Comparison of ENCODE assay signal across 18 cellular contexts in the genomic region with DNA sequence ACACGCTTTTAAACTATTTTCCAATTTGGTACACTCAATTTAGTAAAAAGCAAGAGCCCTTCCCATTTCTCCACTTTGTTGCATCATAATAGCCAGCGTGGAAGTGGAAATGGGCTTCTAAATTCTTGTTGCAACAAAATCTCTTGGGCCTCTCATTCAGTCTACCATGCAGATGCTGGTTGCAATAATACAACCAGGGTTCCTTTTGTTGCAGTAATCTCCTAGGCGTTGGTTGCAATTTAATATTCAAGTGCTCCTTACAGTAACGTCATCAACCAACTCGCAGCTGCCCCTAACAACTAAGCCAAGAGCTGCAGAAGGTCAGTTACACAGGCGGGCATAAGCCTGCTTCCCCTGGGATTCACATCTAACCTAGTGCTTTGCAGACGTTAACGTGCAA. TPM values are rescaled to one million over a fixed set of nuclear protein-coding genes. Genes with fewer than 3 reads are reported as not detected.
DNase-seq lines count a peak whose midpoint lies in the region; ATAC-seq, FAIRE-seq and TF ChIP-seq lines count a peak whose summit lies in the region.
"Had no signal": no experiment of that assay in that cellular context is flagged by ENCODE, and none has a peak within 500 bp of the region (broad histone marks: within the 10 kb centered on the region; RNA-seq: fewer than 3 reads in every experiment).

No MANE protein-coding gene starts in this region.

- no peaks in the 10 kb centered on the region for H3K36me3 Mint-ChIP-seq in chondrocyte (ENCODE audit: low read depth)
- H3K36me3 Mint-ChIP-seq in Caco-2 (ENCODE audit: insufficient read depth, unreplicated experiment): peaks cover 13% of the 10 kb centered on the region
- H3K36me3 Mint-ChIP-seq: WTC11 had no signal

- in situ Hi-C loops in HepG2 (cut with HindIII; ENCODE audit: extremely low pct_ligation_motif_present, low pct_unique_long_range_greater_than_20kb): no loop called here

- no peak for DNase-seq in HepG2 (ENCODE audit: low spot score)
- DNase-seq in right lobe of liver: no peak
- DNase-seq in NCI-H2196 (lab: John Stamatoyannopoulos, UW; ENCODE audit: unreplicated experiment): peak; percentile 25
- DNase-seq in chondrocyte (ENCODE audit: low spot score): peak; percentile 14
- DNase-seq in SKM-1 (lab: John Stamatoyannopoulos, UW; ENCODE audit: unreplicated experiment): no peak
- DNase-seq in NCI-H345 (lab: John Stamatoyannopoulos, UW): no peak
- no peak for DNase-seq in Caco-2
- DNase-seq: central memory CD4-positive, alpha-beta T cell; effector CD4-positive, alpha-beta T cell; IMR-90; mesendoderm; right cardiac atrium; stimulated activated CD4-positive, alpha-beta T cell treated with anti-CD3 and anti-CD28 coated beads, Interleukin-2, amount 100 ng/mL, for 24 hours had no signal

- no peak for FAIRE-seq in HepG2 (lab: Jason Lieb, UNC)
- FAIRE-seq: keratinocyte had no signal

- H3K9me3 Mint-ChIP-seq in chondrocyte (ENCODE audit: low read depth) (no peaks in the 10 kb centered on the region), Caco-2 (ENCODE audit: unreplicated experiment) (no peaks in the 10 kb centered on the region)
- H3K9me3 Mint-ChIP-seq: activated T-helper 2 cell treated with anti-CD3 and anti-CD28 coated beads, Interferon-gamma antibody, Interleukin-2, Interleukin-4, amounts not matched to agents 10 μg/mL and 5 μg/mL and 100 μg/mL, durations not matched to agents 14 hours and 24 hours and 36 hours; T-helper 1 cell treated with Interleukin-12 subunit alpha and Interleukin-12 subunit beta and Interleukin-4 antibody, amounts not matched to agents 30 μg/mL and 1 μg/mL, for 36 hours; WTC11 had no signal

- intact Hi-C loops in HepG2 (cut with micrococcal nuclease; ENCODE audit: unreplicated experiment) (no loop called here), right lobe of liver (cut with DNase I) (no loop called here), Caco-2 (cut with micrococcal nuclease; ENCODE audit: unreplicated experiment) (no loop called here)

- H3K27ac ChIP-seq in HepG2 (ENCODE audit: extremely low read length, insufficient read depth, low read length): no peak overlapping the region
- no peak overlapping the region for H3K27ac ChIP-seq in right lobe of liver

- BruUV-seq in HepG2 (replicated peaks; lab: Mats Ljungman, UMichigan) (TSS peak; percentile 14), Caco-2 (replicated peaks; lab: Mats Ljungman, UMichigan) (no TSS peak)

- CTCF ChIA-PET in HepG2 (lab: Yijun Ruan, JAX; ENCODE audit: low intra/inter-chr PET ratio, low total read pairs) (no interaction called here), Caco-2 (lab: Charles Lee) (no interaction called here)

- no peak overlapping the region for H3K4me3 Mint-ChIP-seq in chondrocyte (ENCODE audit: unreplicated experiment)
- no peak overlapping the region for H3K4me3 Mint-ChIP-seq in Caco-2 (ENCODE audit: unreplicated experiment)
- H3K4me3 Mint-ChIP-seq: T-helper 1 cell treated with Interleukin-12 subunit alpha and Interleukin-12 subunit beta and Interleukin-4 antibody, amounts not matched to agents 30 μg/mL and 1 μg/mL, for 36 hours had no signal

- WGBS in HepG2 (ENCODE audit: low lambda C conversion rate): 98% methylated on average over 8 of the region's 8 CpGs
- 77% methylated on average over 6 of the region's 8 CpGs for WGBS in right lobe of liver (ENCODE audit: insufficient coverage, low coverage, low lambda C conversion rate, missing lambda C conversion rate)

- POLR2A ChIA-PET in HepG2 (lab: Yijun Ruan, JAX): interaction anchor here (1.0 kb wide), 1 partner anchor 26 kb away, joined by 3 read pairs; a partner anchor contains a TSS
- POLR2A ChIA-PET in Caco-2 (lab: Charles Lee): no interaction called here

- TF ChIP-seq POLR2A in HepG2 (IDR thresholded peaks at IDR 0.05; ENCODE audit: insufficient read depth in 1 of 2, low read depth in 2 of 2, low read length in 2 of 2) (no peak), right lobe of liver (IDR thresholded peaks at IDR 0.05) (no peak)

- H3K4me1 Mint-ChIP-seq in chondrocyte (ENCODE audit: low read depth): peaks cover 25% of the 10 kb centered on the region
- peaks cover 6% of the 10 kb centered on the region for H3K4me1 Mint-ChIP-seq in Caco-2 (ENCODE audit: low read depth, unreplicated experiment)

- no peak overlapping the region for H3K4me2 ChIP-seq in HepG2 (ENCODE audit: low read depth, low read length)

- TF ChIP-seq RAD21 in HepG2 (CRISPR knock-in tag; IDR thresholded peaks at IDR 0.05): no peak

- ATAC-seq in HepG2 (no peak), right lobe of liver (no peak), SK-N-SH treated with all-trans-retinoic acid at 6 μM for 48 hours (no peak)
- ATAC-seq: right cardiac atrium, WTC11 had no signal

- H3K36me3 ChIP-seq in HepG2 (replicated peaks in 1 of 2; ENCODE audit: control insufficient read depth in 1 of 2, insufficient read depth in 2 of 2, low read length in 2 of 2) (no peaks in the 10 kb centered on the region), right lobe of liver (no peaks in the 10 kb centered on the region), Caco-2 (ENCODE audit: control insufficient read depth, insufficient read depth, low read length) (no peaks in the 10 kb centered on the region; the same call in none of the 2 replicates)

- no peak overlapping the region for H3K9ac ChIP-seq in HepG2 (ENCODE audit: insufficient read depth, low read depth, low read length)

- H3K4me3 ChIP-seq in HepG2 (replicated peaks in 1 of 3; ENCODE audit: insufficient read depth in 1 of 3, low read depth in 2 of 3, low read length in 3 of 3) (no peak overlapping the region), right lobe of liver (no peak overlapping the region), Caco-2 (ENCODE audit: low read depth, low read length) (no peak overlapping the region)

- H3K9me3 ChIP-seq in HepG2 (ENCODE audit: low read length): no peaks in the 10 kb centered on the region
- no peaks in the 10 kb centered on the region for H3K9me3 ChIP-seq in right lobe of liver
- H3K9me3 ChIP-seq in Caco-2: no peaks in the 10 kb centered on the region

- TF ChIP-seq EP300 in HepG2 (IDR thresholded peaks at IDR 0.05; ENCODE audit: low read depth in 2 of 2, low read length in 2 of 2) (no peak), HepG2 (CRISPR knock-in tag; IDR thresholded peaks at IDR 0.05; ENCODE audit: borderline replicate concordance) (no peak)

- H3K79me2 ChIP-seq in HepG2 (ENCODE audit: insufficient read depth, low read length): peaks cover 29% of the 10 kb centered on the region

- H2AFZ ChIP-seq in HepG2 (ENCODE audit: low read length): no peak overlapping the region

- H3K27ac Mint-ChIP-seq in chondrocyte (ENCODE audit: unreplicated experiment) (no peak overlapping the region), Caco-2 (ENCODE audit: unreplicated experiment) (no peak overlapping the region)
- H3K27ac Mint-ChIP-seq: activated T-helper 2 cell treated with anti-CD3 and anti-CD28 coated beads, Interferon-gamma antibody, Interleukin-2, Interleukin-4, amounts not matched to agents 10 μg/mL and 5 μg/mL and 100 μg/mL, durations not matched to agents 14 hours and 24 hours and 36 hours; T-helper 1 cell treated with Interleukin-12 subunit alpha and Interleukin-12 subunit beta and Interleukin-4 antibody, amounts not matched to agents 30 μg/mL and 1 μg/mL, for 36 hours; WTC11 had no signal

- H3K4me1 ChIP-seq in HepG2 (ENCODE audit: insufficient read depth, low read length) (peaks cover 17% of the 10 kb centered on the region), right lobe of liver (peaks cover 0 to 17% (median 9%) of the 10 kb centered on the region in 4 donors), Caco-2 (peaks cover 16% of the 10 kb centered on the region)

- TF ChIP-seq CTCF in HepG2 (CRISPR knock-in tag; IDR thresholded peaks at IDR 0.05) (no peak), right lobe of liver (IDR thresholded peaks at IDR 0.05) (no peak), chondrocyte (IDR thresholded peaks at IDR 0.05) (no peak), Caco-2 (IDR thresholded peaks at IDR 0.05; ENCODE audit: insufficient read depth in 1 of 2, low read depth in 1 of 2, low read length in 1 of 2, severe bottlenecking in 1 of 2, unreplicated experiment in 1 of 2) (no peak)

- H3K27me3 ChIP-seq in HepG2 (ENCODE audit: control insufficient read depth in 1 of 2, insufficient read depth in 2 of 2, low read length in 2 of 2) (no peaks in the 10 kb centered on the region; a peak in 1 of 5 replicates), right lobe of liver (no peaks in the 10 kb centered on the region), Caco-2 (replicated peaks; ENCODE audit: control insufficient read depth, insufficient read depth, low read length) (no peaks in the 10 kb centered on the region)

- H3K27me3 Mint-ChIP-seq in chondrocyte (ENCODE audit: low read depth): no peaks in the 10 kb centered on the region
- H3K27me3 Mint-ChIP-seq in Caco-2 (ENCODE audit: insufficient read depth, unreplicated experiment): no peaks in the 10 kb centered on the region

- no peaks in the 10 kb centered on the region for H4K20me1 ChIP-seq in HepG2 (ENCODE audit: insufficient read depth, low read length)

RNA-seq across cellular contexts. Expression of a gene that starts 2.7 kb away (rescaled TPM):
- total RNA-seq in HepG2 (2016; rRNA removed; fragmentation: Illumina TruSeq; extraction: Trizol): 183 and 196 TPM in 2 replicates
- 98.2 and 98.3 TPM in 2 replicates for total RNA-seq in HepG2 (2016; cell fraction: cytosol; rRNA removed; fragmentation: Illumina TruSeq; extraction: Trizol; ENCODE audit: low read depth)
- total RNA-seq in HepG2 (2016; cell fraction: insoluble cytoplasmic fraction; rRNA removed; fragmentation: Illumina TruSeq; extraction: Trizol): 165 and 204 TPM in 2 replicates
- 258 and 266 TPM in 2 replicates for total RNA-seq in HepG2 (2016; cell fraction: membrane; rRNA removed; fragmentation: Illumina TruSeq; extraction: Trizol)
- total RNA-seq in HepG2 (2016; cell fraction: nucleus; rRNA removed; fragmentation: Illumina TruSeq; extraction: Trizol): 89.8 and 111 TPM in 2 replicates
- polyA plus RNA-seq in HepG2 (2011; rRNA removed): 128 and 156 TPM in 2 replicates
- polyA plus RNA-seq in HepG2 (2011; cell fraction: cytosol; rRNA removed): 115 and 119 TPM in 2 replicates
- polyA plus RNA-seq in HepG2 (2011; cell fraction: nucleus; rRNA removed): 57.2 and 81.2 TPM in 2 replicates
- 124 and 162 TPM in 2 replicates for polyA plus RNA-seq in HepG2 (2012)
- 177 and 192 TPM in 2 replicates for polyA plus RNA-seq in HepG2 (2016; cell fraction: cytosol; fragmentation: Illumina TruSeq; extraction: Trizol; ENCODE audit: low read depth)
- polyA plus RNA-seq in HepG2 (2016; cell fraction: insoluble cytoplasmic fraction; fragmentation: Illumina TruSeq; extraction: Trizol; ENCODE audit: low read depth): 263 and 292 TPM in 2 replicates
- polyA plus RNA-seq in HepG2 (2016; cell fraction: membrane; fragmentation: Illumina TruSeq; extraction: Trizol; ENCODE audit: low read depth): 342 and 343 TPM in 2 replicates
- polyA plus RNA-seq in HepG2 (2016; cell fraction: nucleus; fragmentation: Illumina TruSeq; extraction: Trizol; ENCODE audit: insufficient read depth, low read depth): 211 and 230 TPM in 2 replicates
- polyA minus RNA-seq in HepG2 (2011; rRNA and poly(A)+ RNA removed; ENCODE audit: low replicate concordance): 134 and 389 TPM in 2 replicates
- 64.6 and 71.8 TPM in 2 replicates for polyA minus RNA-seq in HepG2 (2011; cell fraction: cytosol; rRNA and poly(A)+ RNA removed)
- polyA minus RNA-seq in HepG2 (2011; cell fraction: nucleus; rRNA and poly(A)+ RNA removed): 30.8 and 31.2 TPM in 2 replicates
- total RNA-seq in right lobe of liver: 100 to 1,000 TPM; 131 to 192 (median 157) TPM
- total RNA-seq in chondrocyte: 136 to 143 TPM (median 140 TPM) in 3 replicates
- total RNA-seq in Caco-2 (2022): 414 and 431 TPM in 2 replicates

RNA-seq across cellular contexts. Expression of a gene that starts 13.1 kb away (rescaled TPM):
- 24.2 and 26.8 TPM in 2 replicates for total RNA-seq in HepG2 (2016; rRNA removed; fragmentation: Illumina TruSeq; extraction: Trizol)
- total RNA-seq in HepG2 (2016; cell fraction: cytosol; rRNA removed; fragmentation: Illumina TruSeq; extraction: Trizol; ENCODE audit: low read depth): 6.3 and 7.3 TPM in 2 replicates
- total RNA-seq in HepG2 (2016; cell fraction: insoluble cytoplasmic fraction; rRNA removed; fragmentation: Illumina TruSeq; extraction: Trizol): 24.6 and 27.1 TPM in 2 replicates
- total RNA-seq in HepG2 (2016; cell fraction: membrane; rRNA removed; fragmentation: Illumina TruSeq; extraction: Trizol): 22.6 and 26.4 TPM in 2 replicates
- total RNA-seq in HepG2 (2016; cell fraction: nucleus; rRNA removed; fragmentation: Illumina TruSeq; extraction: Trizol): 22.4 and 23.7 TPM in 2 replicates
- polyA plus RNA-seq in HepG2 (2011; rRNA removed): 40.5 and 46.3 TPM in 2 replicates
- 40.1 and 44.6 TPM in 2 replicates for polyA plus RNA-seq in HepG2 (2011; cell fraction: cytosol; rRNA removed)
- 26.1 and 27.1 TPM in 2 replicates for polyA plus RNA-seq in HepG2 (2011; cell fraction: nucleus; rRNA removed)
- polyA plus RNA-seq in HepG2 (2012): 30.8 and 33.7 TPM in 2 replicates
- 8.0 and 9.1 TPM in 2 replicates for polyA plus RNA-seq in HepG2 (2016; cell fraction: cytosol; fragmentation: Illumina TruSeq; extraction: Trizol; ENCODE audit: low read depth)
- polyA plus RNA-seq in HepG2 (2016; cell fraction: insoluble cytoplasmic fraction; fragmentation: Illumina TruSeq; extraction: Trizol; ENCODE audit: low read depth): 48.3 and 56.0 TPM in 2 replicates
- 22.7 and 25.6 TPM in 2 replicates for polyA plus RNA-seq in HepG2 (2016; cell fraction: membrane; fragmentation: Illumina TruSeq; extraction: Trizol; ENCODE audit: low read depth)
- polyA plus RNA-seq in HepG2 (2016; cell fraction: nucleus; fragmentation: Illumina TruSeq; extraction: Trizol; ENCODE audit: insufficient read depth, low read depth): 56.0 and 57.2 TPM in 2 replicates
- polyA minus RNA-seq in HepG2 (2011; rRNA and poly(A)+ RNA removed; ENCODE audit: low replicate concordance): 57.9 and 206 TPM in 2 replicates
- 24.3 and 33.6 TPM in 2 replicates for polyA minus RNA-seq in HepG2 (2011; cell fraction: cytosol; rRNA and poly(A)+ RNA removed)
- 23.6 and 34.9 TPM in 2 replicates for polyA minus RNA-seq in HepG2 (2011; cell fraction: nucleus; rRNA and poly(A)+ RNA removed)
- 10 to 100 TPM; 17.4 to 23.4 (median 19.7) TPM for total RNA-seq in right lobe of liver
- total RNA-seq in chondrocyte: 57.0 to 61.7 TPM (median 60.9 TPM) in 3 replicates
- 94.4 and 101 TPM in 2 replicates for total RNA-seq in Caco-2 (2022)

RNA-seq across cellular contexts. Expression of a gene that starts 13.3 kb away (rescaled TPM):
- total RNA-seq in HepG2 (2016; rRNA removed; fragmentation: Illumina TruSeq; extraction: Trizol): 42.9 and 45.7 TPM in 2 replicates
- total RNA-seq in HepG2 (2016; cell fraction: cytosol; rRNA removed; fragmentation: Illumina TruSeq; extraction: Trizol; ENCODE audit: low read depth): 18.3 and 22.1 TPM in 2 replicates
- total RNA-seq in HepG2 (2016; cell fraction: insoluble cytoplasmic fraction; rRNA removed; fragmentation: Illumina TruSeq; extraction: Trizol): 43.5 and 49.0 TPM in 2 replicates
- total RNA-seq in HepG2 (2016; cell fraction: membrane; rRNA removed; fragmentation: Illumina TruSeq; extraction: Trizol): 21.2 and 21.3 TPM in 2 replicates
- 13.5 and 22.5 TPM in 2 replicates for total RNA-seq in HepG2 (2016; cell fraction: nucleus; rRNA removed; fragmentation: Illumina TruSeq; extraction: Trizol)
- polyA plus RNA-seq in HepG2 (2011; rRNA removed): 37.7 and 38.1 TPM in 2 replicates
- 28.3 and 29.4 TPM in 2 replicates for polyA plus RNA-seq in HepG2 (2011; cell fraction: cytosol; rRNA removed)
- polyA plus RNA-seq in HepG2 (2011; cell fraction: nucleus; rRNA removed): 15.0 and 17.2 TPM in 2 replicates
- 29.0 TPM in 2 replicates for polyA plus RNA-seq in HepG2 (2012)
- 21.1 and 21.8 TPM in 2 replicates for polyA plus RNA-seq in HepG2 (2016; cell fraction: cytosol; fragmentation: Illumina TruSeq; extraction: Trizol; ENCODE audit: low read depth)
- polyA plus RNA-seq in HepG2 (2016; cell fraction: insoluble cytoplasmic fraction; fragmentation: Illumina TruSeq; extraction: Trizol; ENCODE audit: low read depth): 58.3 and 58.4 TPM in 2 replicates
- 18.3 and 20.0 TPM in 2 replicates for polyA plus RNA-seq in HepG2 (2016; cell fraction: membrane; fragmentation: Illumina TruSeq; extraction: Trizol; ENCODE audit: low read depth)
- 39.4 and 46.6 TPM in 2 replicates for polyA plus RNA-seq in HepG2 (2016; cell fraction: nucleus; fragmentation: Illumina TruSeq; extraction: Trizol; ENCODE audit: insufficient read depth, low read depth)
- 13.2 and 67.4 TPM in 2 replicates for polyA minus RNA-seq in HepG2 (2011; rRNA and poly(A)+ RNA removed; ENCODE audit: low replicate concordance)
- 8.8 and 9.7 TPM in 2 replicates for polyA minus RNA-seq in HepG2 (2011; cell fraction: cytosol; rRNA and poly(A)+ RNA removed)
- 5.7 and 8.6 TPM in 2 replicates for polyA minus RNA-seq in HepG2 (2011; cell fraction: nucleus; rRNA and poly(A)+ RNA removed)
- 10 to 100 TPM; 47.2 to 83.2 (median 61.4) TPM for total RNA-seq in right lobe of liver
- total RNA-seq in chondrocyte: 38.6 to 58.3 TPM (median 40.3 TPM) in 3 replicates
- total RNA-seq in Caco-2 (2022): 52.6 and 54.2 TPM in 2 replicates

RNA-seq across cellular contexts. Expression of a gene that starts 25.7 kb away (rescaled TPM):
- 17.8 and 19.8 TPM in 2 replicates for total RNA-seq in HepG2 (2016; rRNA removed; fragmentation: Illumina TruSeq; extraction: Trizol)
- 4.3 and 4.7 TPM in 2 replicates for total RNA-seq in HepG2 (2016; cell fraction: cytosol; rRNA removed; fragmentation: Illumina TruSeq; extraction: Trizol; ENCODE audit: low read depth)
- total RNA-seq in HepG2 (2016; cell fraction: insoluble cytoplasmic fraction; rRNA removed; fragmentation: Illumina TruSeq; extraction: Trizol): 17.0 and 17.7 TPM in 2 replicates
- 13.2 and 14.0 TPM in 2 replicates for total RNA-seq in HepG2 (2016; cell fraction: membrane; rRNA removed; fragmentation: Illumina TruSeq; extraction: Trizol)
- 9.6 and 14.9 TPM in 2 replicates for total RNA-seq in HepG2 (2016; cell fraction: nucleus; rRNA removed; fragmentation: Illumina TruSeq; extraction: Trizol)
- 21.3 and 22.8 TPM in 2 replicates for polyA plus RNA-seq in HepG2 (2011; rRNA removed)
- 14.8 and 16.6 TPM in 2 replicates for polyA plus RNA-seq in HepG2 (2011; cell fraction: cytosol; rRNA removed)
- polyA plus RNA-seq in HepG2 (2011; cell fraction: nucleus; rRNA removed): 7.5 and 8.0 TPM in 2 replicates
- polyA plus RNA-seq in HepG2 (2012): 13.2 and 14.7 TPM in 2 replicates
- polyA plus RNA-seq in HepG2 (2016; cell fraction: cytosol; fragmentation: Illumina TruSeq; extraction: Trizol; ENCODE audit: low read depth): 4.2 and 5.1 TPM in 2 replicates
- 31.5 and 36.7 TPM in 2 replicates for polyA plus RNA-seq in HepG2 (2016; cell fraction: insoluble cytoplasmic fraction; fragmentation: Illumina TruSeq; extraction: Trizol; ENCODE audit: low read depth)
- 12.8 and 15.4 TPM in 2 replicates for polyA plus RNA-seq in HepG2 (2016; cell fraction: membrane; fragmentation: Illumina TruSeq; extraction: Trizol; ENCODE audit: low read depth)
- polyA plus RNA-seq in HepG2 (2016; cell fraction: nucleus; fragmentation: Illumina TruSeq; extraction: Trizol; ENCODE audit: insufficient read depth, low read depth): 21.4 and 24.7 TPM in 2 replicates
- 27.7 and 116 TPM in 2 replicates for polyA minus RNA-seq in HepG2 (2011; rRNA and poly(A)+ RNA removed; ENCODE audit: low replicate concordance)
- 9.0 and 13.8 TPM in 2 replicates for polyA minus RNA-seq in HepG2 (2011; cell fraction: cytosol; rRNA and poly(A)+ RNA removed)
- polyA minus RNA-seq in HepG2 (2011; cell fraction: nucleus; rRNA and poly(A)+ RNA removed): 11.8 and 21.6 TPM in 2 replicates
- total RNA-seq in right lobe of liver: 10 to 100 TPM; 10.3 to 14.1 (median 12.2) TPM
- 22.3 to 45.7 TPM (median 23.7 TPM) in 3 replicates for total RNA-seq in chondrocyte
- total RNA-seq in Caco-2 (2022): 42.3 and 44.1 TPM in 2 replicates

RNA-seq across cellular contexts. Expression of a gene that starts 25.9 kb away (rescaled TPM):
- 8.1 and 11.9 TPM in 2 replicates for total RNA-seq in HepG2 (2016; rRNA removed; fragmentation: Illumina TruSeq; extraction: Trizol)
- 4.8 and 7.1 TPM in 2 replicates for total RNA-seq in HepG2 (2016; cell fraction: cytosol; rRNA removed; fragmentation: Illumina TruSeq; extraction: Trizol; ENCODE audit: low read depth)
- total RNA-seq in HepG2 (2016; cell fraction: insoluble cytoplasmic fraction; rRNA removed; fragmentation: Illumina TruSeq; extraction: Trizol): 8.7 and 14.6 TPM in 2 replicates
- total RNA-seq in HepG2 (2016; cell fraction: membrane; rRNA removed; fragmentation: Illumina TruSeq; extraction: Trizol): 7.4 and 7.9 TPM in 2 replicates
- 8.7 and 16.4 TPM in 2 replicates for total RNA-seq in HepG2 (2016; cell fraction: nucleus; rRNA removed; fragmentation: Illumina TruSeq; extraction: Trizol)
- 24.0 and 26.3 TPM in 2 replicates for polyA plus RNA-seq in HepG2 (2011; rRNA removed)
- 15.1 and 18.0 TPM in 2 replicates for polyA plus RNA-seq in HepG2 (2011; cell fraction: cytosol; rRNA removed)
- polyA plus RNA-seq in HepG2 (2011; cell fraction: nucleus; rRNA removed): 45.6 and 53.5 TPM in 2 replicates
- 18.4 and 20.2 TPM in 2 replicates for polyA plus RNA-seq in HepG2 (2012)
- 4.1 and 5.6 TPM in 2 replicates for polyA plus RNA-seq in HepG2 (2016; cell fraction: cytosol; fragmentation: Illumina TruSeq; extraction: Trizol; ENCODE audit: low read depth)
- 7.1 and 9.1 TPM in 2 replicates for polyA plus RNA-seq in HepG2 (2016; cell fraction: insoluble cytoplasmic fraction; fragmentation: Illumina TruSeq; extraction: Trizol; ENCODE audit: low read depth)
- polyA plus RNA-seq in HepG2 (2016; cell fraction: membrane; fragmentation: Illumina TruSeq; extraction: Trizol; ENCODE audit: low read depth): 6.4 and 8.1 TPM in 2 replicates
- polyA plus RNA-seq in HepG2 (2016; cell fraction: nucleus; fragmentation: Illumina TruSeq; extraction: Trizol; ENCODE audit: insufficient read depth, low read depth): 35.7 and 36.8 TPM in 2 replicates
- 28.4 and 53.9 TPM in 2 replicates for polyA minus RNA-seq in HepG2 (2011; rRNA and poly(A)+ RNA removed; ENCODE audit: low replicate concordance)
- polyA minus RNA-seq in HepG2 (2011; cell fraction: cytosol; rRNA and poly(A)+ RNA removed): 9.3 and 11.1 TPM in 2 replicates
- 16.1 and 19.6 TPM in 2 replicates for polyA minus RNA-seq in HepG2 (2011; cell fraction: nucleus; rRNA and poly(A)+ RNA removed)
- total RNA-seq in right lobe of liver: 10 to 100 TPM; 11.6 to 25.7 (median 20.6) TPM
- total RNA-seq in chondrocyte: 11.4 to 17.1 TPM (median 14.1 TPM) in 3 replicates
- total RNA-seq in Caco-2 (2022): 26.6 and 27.6 TPM in 2 replicates

Comparison
In these comparisons a context has a peak if more than half of its experiments do, and no peak if none do; other contexts are left out.
1. DNase-seq: peak in NCI-H2196 (single experiment) and chondrocyte (single experiment); none in HepG2 (single experiment), right lobe of liver (0 of 3), SKM-1 (single experiment), NCI-H345 (single experiment) and Caco-2 (0 of 2).